In the genomic region with DNA sequence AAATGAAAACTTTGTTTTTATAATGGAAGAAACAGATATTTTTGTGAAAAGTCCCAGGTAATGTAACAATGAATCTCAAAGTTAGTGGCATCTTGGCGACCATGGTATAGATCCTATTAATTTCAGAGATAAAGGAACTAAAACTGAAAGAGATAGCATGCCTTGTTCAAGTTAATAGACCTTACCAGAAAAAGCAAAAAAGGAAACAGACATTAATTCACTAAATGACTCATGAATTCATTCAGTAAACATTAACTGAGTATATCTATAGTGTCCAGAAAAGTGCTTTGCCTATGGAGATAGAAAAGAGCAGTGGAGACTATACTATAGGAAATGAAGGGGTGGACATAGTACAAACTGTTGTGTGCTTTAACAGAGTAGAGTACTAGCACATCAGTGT, we compare ENCODE assay signal across 14 cellular contexts.
DNase-seq lines count a peak whose midpoint lies in the region; ATAC-seq and TF ChIP-seq lines count a peak whose summit lies in the region.
"Had no signal": no experiment of that assay in that cellular context is flagged by ENCODE, and none has a peak within 500 bp of the region (broad histone marks: within the 10 kb centered on the region; RNA-seq: fewer than 3 reads in every experiment).

No MANE protein-coding gene starts in this region.

- TF ChIP-seq CTCF in suprapubic skin (IDR thresholded peaks at IDR 0.05): no peak

- H3K36me3 ChIP-seq in suprapubic skin: no peaks in the 10 kb centered on the region

- peak; percentile 75 for ATAC-seq in GM18861 (IDR thresholded peaks at IDR 0.05; ENCODE audit: unreplicated experiment)
- peak; percentile 88 for ATAC-seq in GM21529 (IDR thresholded peaks at IDR 0.05; ENCODE audit: unreplicated experiment)
- peak; percentile 52 for ATAC-seq in HG03045 (IDR thresholded peaks at IDR 0.05; ENCODE audit: unreplicated experiment)
- peak; percentile 79 for ATAC-seq in HG03575 (IDR thresholded peaks at IDR 0.05; ENCODE audit: extremely low read depth, insufficient number of reproducible peaks, low FRiP score, unreplicated experiment)
- ATAC-seq in stimulated activated naive CD8-positive, alpha-beta T cell treated with anti-CD3 and anti-CD28 coated beads, Interleukin-15, Interleukin-2, amounts not matched to agents 100 U/mL and 50 U/mL, for 24 hours: no peak

- H3K4me1 ChIP-seq in suprapubic skin: no peaks in the 10 kb centered on the region

- TF ChIP-seq POLR2A in suprapubic skin (IDR thresholded peaks at IDR 0.05): no peak

- H3K4me3 ChIP-seq in suprapubic skin: no peak overlapping the region

- TF ChIP-seq EP300 in suprapubic skin (IDR thresholded peaks at IDR 0.05): no peak

- DNase-seq in suprapubic skin (ENCODE audit: low spot score in 2 of 2): no peak
- no peak for DNase-seq in stimulated activated naive CD8-positive, alpha-beta T cell treated with anti-CD3 and anti-CD28 coated beads, Interleukin-15, Interleukin-2, amounts not matched to agents 100 U/mL and 50 U/mL, for 24 hours
- no peak for DNase-seq in cortex of kidney (lab: John Stamatoyannopoulos, UW)
- DNase-seq in kidney glomerular epithelial cell (lab: John Stamatoyannopoulos, UW): no peak
- DNase-seq: activated CD4-positive, alpha-beta T cell treated with anti-CD3 and anti-CD28 coated beads, Interleukin-2, amount 10 ng/mL, durations not matched to agents 7 days and 5 days; activated T-cell treated with anti-CD3 and anti-CD28 coated beads, Interleukin-2, amount 50 U/mL, for 48 hours; amniotic stem cell; NCI-H146; NCI-H69 had no signal

- no peaks in the 10 kb centered on the region for H3K9me3 ChIP-seq in suprapubic skin

- no peaks in the 10 kb centered on the region for H3K27me3 ChIP-seq in suprapubic skin

- 71% methylated on average over 1 of the region's 1 CpG for WGBS in suprapubic skin

- H3K27ac ChIP-seq in suprapubic skin: no peak overlapping the region
- H3K27ac ChIP-seq: epithelial cell of prostate had no signal
